ENCODE assay signal across 27 cellular contexts in genomic region chr15:67722418-67722817, GRCh38.
"Had no signal": no experiment of that assay in that cellular context is flagged by ENCODE, and none has a peak within 500 bp of the region (broad histone marks: within the 10 kb centered on the region; RNA-seq: fewer than 3 reads in every experiment).

No MANE protein-coding gene starts in this region.

- H3K27ac ChIP-seq: colonic mucosa, coronary artery, dorsolateral prefrontal cortex, epithelial cell of prostate, esophagus muscularis mucosa, esophagus squamous epithelium, foreskin keratinocyte, gastrocnemius medialis, gastroesophageal sphincter, heart left ventricle, heart right ventricle, hepatocyte had no signal

- ATAC-seq: effector memory CD8-positive, alpha-beta T cell; esophagus mucosa; foreskin keratinocyte; gastrocnemius medialis; gastroesophageal sphincter; heart left ventricle; heart right ventricle had no signal

- H3K36me3 ChIP-seq: colonic mucosa, esophagus squamous epithelium, gastrocnemius medialis, heart left ventricle, heart right ventricle had no signal

- H2AFZ ChIP-seq: hepatocyte had no signal

- H3K4me3 ChIP-seq: colonic mucosa, coronary artery, dorsolateral prefrontal cortex, esophagus muscularis mucosa, esophagus squamous epithelium, gastrocnemius medialis, gastroesophageal sphincter, heart left ventricle, heart right ventricle, hepatocyte had no signal

- H3K4me1 ChIP-seq: colonic mucosa, esophagus muscularis mucosa, esophagus squamous epithelium, foreskin keratinocyte, gastrocnemius medialis, gastroesophageal sphincter had no signal

- DNase-seq: colonic mucosa; cortex of kidney; dermis blood vessel endothelial cell; dorsolateral prefrontal cortex; effector CD4-positive, alpha-beta T cell; effector CD8-positive, alpha-beta T cell; effector memory CD4-positive, alpha-beta T cell; effector memory CD8-positive, alpha-beta T cell; endodermal cell; erythroblast; esophagus squamous epithelium; foreskin fibroblast; foreskin keratinocyte; foreskin melanocyte; gastrocnemius medialis; glutamatergic neuron; head of caudate nucleus; heart left ventricle; heart right ventricle had no signal

- H3K4me2 ChIP-seq: hepatocyte had no signal

- H3K4me3 Mint-ChIP-seq: dendritic cell treated with granulocyte-macrophage colony-stimulating factor and Interleukin-4, amounts not matched to agents 40 ng/mL and 50 ng/mL, for 4 days; effector memory CD8-positive, alpha-beta T cell; endodermal cell had no signal

- H3K79me2 ChIP-seq: hepatocyte had no signal

- H3K27ac Mint-ChIP-seq: dendritic cell treated with granulocyte-macrophage colony-stimulating factor and Interleukin-4, amounts not matched to agents 40 ng/mL and 50 ng/mL, for 4 days; effector memory CD8-positive, alpha-beta T cell; endodermal cell had no signal

- H3K9me3 Mint-ChIP-seq: dendritic cell treated with granulocyte-macrophage colony-stimulating factor and Interleukin-4, amounts not matched to agents 40 ng/mL and 50 ng/mL, for 4 days; effector memory CD8-positive, alpha-beta T cell; endodermal cell had no signal

- H3K9me3 ChIP-seq: colonic mucosa, esophagus muscularis mucosa, esophagus squamous epithelium, gastrocnemius medialis, gastroesophageal sphincter, heart left ventricle, heart right ventricle had no signal

- H3K27me3 ChIP-seq: colonic mucosa, dorsolateral prefrontal cortex, esophagus muscularis mucosa, esophagus squamous epithelium, foreskin keratinocyte, gastrocnemius medialis, gastroesophageal sphincter, heart left ventricle, heart right ventricle, hepatocyte had no signal

- FAIRE-seq: colon had no signal

- H3K27me3 Mint-ChIP-seq: dendritic cell treated with granulocyte-macrophage colony-stimulating factor and Interleukin-4, amounts not matched to agents 40 ng/mL and 50 ng/mL, for 4 days; effector memory CD8-positive, alpha-beta T cell had no signal
